In genomic region chr16:81461243-81461642, GRCh38 we compare ENCODE assay signal across 24 cellular contexts. TPM values are rescaled to one million over a fixed set of nuclear protein-coding genes. Genes with fewer than 3 reads are reported as not detected.
A peak's percentile ranks its signal among the peaks of the same experiment; 100 is the strongest.
DNase-seq lines count a peak whose midpoint lies in the region; ATAC-seq, FAIRE-seq and TF ChIP-seq lines count a peak whose summit lies in the region.
"Had no signal": no experiment of that assay in that cellular context is flagged by ENCODE, and none has a peak within 500 bp of the region (broad histone marks: within the 10 kb centered on the region; RNA-seq: fewer than 3 reads in every experiment).

No MANE protein-coding gene starts in this region.

- H3K9me3 Mint-ChIP-seq in activated CD8-positive, alpha-beta T cell treated with anti-CD3 and anti-CD28 coated beads, Interleukin-2, amount 10 ng/mL, durations not matched to agents 7 days and 5 days (ENCODE audit: insufficient read depth): no peaks in the 10 kb centered on the region
- no peaks in the 10 kb centered on the region for H3K9me3 Mint-ChIP-seq in activated CD8-positive, alpha-beta T cell treated with anti-CD3 and anti-CD28 coated beads for 36 hours
- H3K9me3 Mint-ChIP-seq in memory B cell: no peaks in the 10 kb centered on the region
- H3K9me3 Mint-ChIP-seq: GM23338 had no signal

- no peak for TF ChIP-seq RAD21 in K562 (CRISPR knock-in tag; conservative IDR thresholded peaks at IDR 0.05 in 1 of 2, IDR thresholded peaks at IDR 0.05 in 1 of 2)

- H3K4me1 ChIP-seq in K562 (replicated peaks in 1 of 2; ENCODE audit: control insufficient read depth in 2 of 2, insufficient read depth in 2 of 2, low read length in 2 of 2): peaks cover 28 to 35% of the 10 kb centered on the region in 2 experiments

- no peak for TF ChIP-seq CTCF in activated CD8-positive, alpha-beta T cell treated with anti-CD3 and anti-CD28 coated beads for 36 hours (IDR thresholded peaks at IDR 0.05)
- no peak for TF ChIP-seq CTCF in K562 (IDR thresholded peaks at IDR 0.05 in 2 of 3, conservative IDR thresholded peaks at IDR 0.05 in 1 of 3; ENCODE audit: insufficient read depth in 2 of 3, low read depth in 1 of 3, low read length in 3 of 3)

- CTCF ChIA-PET in activated CD8-positive, alpha-beta T cell treated with anti-CD3 and anti-CD28 coated beads, Interleukin-2, amount 10 ng/mL, durations not matched to agents 7 days and 5 days (lab: Charles Lee): no interaction called here
- CTCF ChIA-PET in activated CD8-positive, alpha-beta T cell treated with anti-CD3 and anti-CD28 coated beads for 36 hours (lab: Charles Lee): no interaction called here
- CTCF ChIA-PET in K562 (lab: Yijun Ruan, JAX; ENCODE audit: low intra/inter-chr PET ratio): no interaction called here

- no peaks in the 10 kb centered on the region for H3K27me3 ChIP-seq in K562 (ENCODE audit: control insufficient read depth in 2 of 2, insufficient read depth in 2 of 2, low read length in 2 of 2)

- POLR2A ChIA-PET in activated CD8-positive, alpha-beta T cell treated with anti-CD3 and anti-CD28 coated beads, Interleukin-2, amount 10 ng/mL, durations not matched to agents 7 days and 5 days (lab: Charles Lee): interaction anchor here (0.7 to 1.4 kb wide), 3 partner anchors 9 to 161 kb away, joined by 3 to 4 read pairs (median 3); no protein-coding TSS in a partner anchor
- POLR2A ChIA-PET in activated CD8-positive, alpha-beta T cell treated with anti-CD3 and anti-CD28 coated beads for 36 hours (lab: Charles Lee): no interaction called here
- POLR2A ChIA-PET in K562 (lab: Yijun Ruan, JAX): interaction anchor here (0.7 to 1.6 kb wide), 4 partner anchors 12 to 38 kb away, joined by 3 to 12 read pairs (median 4); no protein-coding TSS in a partner anchor

- H2AFZ ChIP-seq in K562 (ENCODE audit: low read depth, low read length): no peak overlapping the region
- H2AFZ ChIP-seq: GM23338 had no signal

- no peak for ATAC-seq in activated CD8-positive, alpha-beta T cell treated with anti-CD3 and anti-CD28 coated beads, Interleukin-2, amount 10 ng/mL, durations not matched to agents 7 days and 5 days
- no peak for ATAC-seq in activated CD8-positive, alpha-beta T cell treated with anti-CD3 and anti-CD28 coated beads for 36 hours
- no peak for ATAC-seq in K562
- no peak for ATAC-seq in memory B cell (ENCODE audit: low read depth)
- no peak for ATAC-seq in HG02642 (IDR thresholded peaks at IDR 0.05; ENCODE audit: poor library complexity, unreplicated experiment)
- ATAC-seq in GM21737 (IDR thresholded peaks at IDR 0.05; ENCODE audit: unreplicated experiment): no peak
- ATAC-seq in GM19351 (IDR thresholded peaks at IDR 0.05; ENCODE audit: unreplicated experiment): no peak
- ATAC-seq: GM23338, Panc1 had no signal

- H3K79me2 ChIP-seq in K562 (ENCODE audit: control insufficient read depth, insufficient read depth, low read length): peaks cover 99% of the 10 kb centered on the region

- no peaks in the 10 kb centered on the region for H3K27me3 Mint-ChIP-seq in activated CD8-positive, alpha-beta T cell treated with anti-CD3 and anti-CD28 coated beads, Interleukin-2, amount 10 ng/mL, durations not matched to agents 7 days and 5 days (ENCODE audit: low read depth)
- H3K27me3 Mint-ChIP-seq in activated CD8-positive, alpha-beta T cell treated with anti-CD3 and anti-CD28 coated beads for 36 hours: no peaks in the 10 kb centered on the region
- no peaks in the 10 kb centered on the region for H3K27me3 Mint-ChIP-seq in memory B cell

- no peak overlapping the region for H3K4me3 Mint-ChIP-seq in activated CD8-positive, alpha-beta T cell treated with anti-CD3 and anti-CD28 coated beads, Interleukin-2, amount 10 ng/mL, durations not matched to agents 7 days and 5 days
- no peak overlapping the region for H3K4me3 Mint-ChIP-seq in activated CD8-positive, alpha-beta T cell treated with anti-CD3 and anti-CD28 coated beads for 36 hours
- H3K4me3 Mint-ChIP-seq in memory B cell: no peak overlapping the region
- H3K4me3 Mint-ChIP-seq: GM23338 had no signal

- peaks cover 55% of the 10 kb centered on the region for H3K36me3 ChIP-seq in K562 (ENCODE audit: control insufficient read depth, insufficient read depth, low read length)

- 78% methylated on average over 4 of the region's 4 CpGs for WGBS in K562 (ENCODE audit: insufficient coverage, low coverage, missing lambda C conversion rate)

- H3K4me3 ChIP-seq in K562: no peak overlapping the region
- H3K4me3 ChIP-seq: GM23338 had no signal

- H3K27ac ChIP-seq in K562 (ENCODE audit: extremely low read depth, low read depth, low read length): no peak overlapping the region
- H3K27ac ChIP-seq: 22Rv1 had no signal

- peaks cover 6% of the 10 kb centered on the region; the same call in 1 of the 2 replicates for H4K20me1 ChIP-seq in K562 (replicated peaks; ENCODE audit: control insufficient read depth, insufficient read depth, low read length)

- H3K36me3 Mint-ChIP-seq in activated CD8-positive, alpha-beta T cell treated with anti-CD3 and anti-CD28 coated beads, Interleukin-2, amount 10 ng/mL, durations not matched to agents 7 days and 5 days (ENCODE audit: low read depth): peaks cover 63% of the 10 kb centered on the region
- peaks cover 18% of the 10 kb centered on the region for H3K36me3 Mint-ChIP-seq in activated CD8-positive, alpha-beta T cell treated with anti-CD3 and anti-CD28 coated beads for 36 hours (ENCODE audit: low read depth)
- H3K36me3 Mint-ChIP-seq in memory B cell: peaks cover 20% of the 10 kb centered on the region

- no peak for TF ChIP-seq EP300 in K562 (IDR thresholded peaks at IDR 0.05; ENCODE audit: low read length)

- FAIRE-seq in K562 (lab: Jason Lieb, UNC): no peak
- FAIRE-seq: GM12891 had no signal

- in situ Hi-C loops in K562 (cut with MboI): no loop called here

- peak overlapping the region; percentile 71 for H3K27ac Mint-ChIP-seq in activated CD8-positive, alpha-beta T cell treated with anti-CD3 and anti-CD28 coated beads, Interleukin-2, amount 10 ng/mL, durations not matched to agents 7 days and 5 days
- H3K27ac Mint-ChIP-seq in activated CD8-positive, alpha-beta T cell treated with anti-CD3 and anti-CD28 coated beads for 36 hours: no peak overlapping the region
- H3K27ac Mint-ChIP-seq in memory B cell: peak overlapping the region; percentile 58
- H3K27ac Mint-ChIP-seq: GM23338 had no signal

- peaks cover 62% of the 10 kb centered on the region for H3K4me1 Mint-ChIP-seq in activated CD8-positive, alpha-beta T cell treated with anti-CD3 and anti-CD28 coated beads, Interleukin-2, amount 10 ng/mL, durations not matched to agents 7 days and 5 days (ENCODE audit: low read depth)
- peaks cover 45% of the 10 kb centered on the region for H3K4me1 Mint-ChIP-seq in activated CD8-positive, alpha-beta T cell treated with anti-CD3 and anti-CD28 coated beads for 36 hours (ENCODE audit: low read depth)
- peaks cover 51% of the 10 kb centered on the region for H3K4me1 Mint-ChIP-seq in memory B cell

- DNase-seq in activated CD8-positive, alpha-beta T cell treated with anti-CD3 and anti-CD28 coated beads, Interleukin-2, amount 10 ng/mL, durations not matched to agents 7 days and 5 days: no peak
- DNase-seq in activated CD8-positive, alpha-beta T cell treated with anti-CD3 and anti-CD28 coated beads for 36 hours: no peak
- DNase-seq in K562 (ENCODE audit: extremely low read depth in 1 of 4, low spot score in 3 of 4): no peak
- DNase-seq in memory B cell (ENCODE audit: low spot score in 2 of 2): no peak
- no peak for DNase-seq in NCI-H1105 treated with DMSO at 0.1 percent for 48 hours (lab: John Stamatoyannopoulos, UW)
- DNase-seq: Calu3, DMS153, KG1, NCI-H1092 treated with DMSO at 0.1 percent for 48 hours, NCI-H146, NCI-H2081, NCI-H2171, NCI-H345, NCI-H524, NCI-H82, SIG-M5, SK-N-SH had no signal

- BruUV-seq in K562 (replicated peaks; lab: Mats Ljungman, UMichigan): no TSS peak

- no peak overlapping the region for H3K9ac ChIP-seq in K562 (ENCODE audit: insufficient read depth in 1 of 2, low read depth in 2 of 2, low read length in 2 of 2)
- H3K9ac ChIP-seq: SK-N-SH had no signal

- TF ChIP-seq POLR2A in K562 (conservative IDR thresholded peaks at IDR 0.05): no peak

- H3K9me1 ChIP-seq in K562 (ENCODE audit: control insufficient read depth, insufficient read depth, low read length): peaks cover 11% of the 10 kb centered on the region

- H3K4me2 ChIP-seq in K562 (ENCODE audit: insufficient read depth, low read length): no peak overlapping the region
- H3K4me2 ChIP-seq: GM23338, SK-N-SH had no signal

- H3K9me3 ChIP-seq in K562 (replicated peaks; ENCODE audit: control insufficient read depth, insufficient read depth, low read depth, low read length): no peaks in the 10 kb centered on the region
- H3K9me3 ChIP-seq: SK-N-SH had no signal

- intact Hi-C loops in activated CD8-positive, alpha-beta T cell treated with anti-CD3 and anti-CD28 coated beads for 36 hours (cut with micrococcal nuclease): no loop called here
- intact Hi-C loops in K562 (cut with micrococcal nuclease): no loop called here

TF ChIP-seq in K562, 482 proteins besides CTCF, POLR2A, EP300 and RAD21:
- peak; percentile 82; the same call in 1 of the 2 replicates for TF ChIP-seq ZBTB17 (CRISPR knock-in tag; IDR thresholded peaks at IDR 0.05)
- TF ChIP-seq CHD4 (IDR thresholded peaks at IDR 0.05; ENCODE audit: insufficient read depth, insufficient replicate concordance, low read depth, low read length, poor library complexity, severe bottlenecking): no peak
- no peak for TF ChIP-seq TSC22D4 (tag; IDR thresholded peaks at IDR 0.05)
- TF ChIP-seq ZNF23 (CRISPR knock-in tag; IDR thresholded peaks at IDR 0.05): peak; percentile 77

RNA-seq across cellular contexts. Expression of gene CMIP, which starts 16.6 kb away (rescaled TPM):
- 10 to 100 TPM; 62.5 to 70.4 TPM for total RNA-seq in activated CD8-positive, alpha-beta T cell treated with anti-CD3 and anti-CD28 coated beads, Interleukin-2, amount 10 ng/mL, durations not matched to agents 7 days and 5 days
- total RNA-seq in activated CD8-positive, alpha-beta T cell treated with anti-CD3 and anti-CD28 coated beads for 36 hours: 10 to 100 TPM; 37.6 to 38.5 TPM
- 107 and 183 TPM in 2 replicates for total RNA-seq in K562 (2011; cell fraction: chromatin; rRNA removed; ENCODE audit: low replicate concordance)
- total RNA-seq in K562 (2011; cell fraction: nucleolus; rRNA removed): 75.7 and 79.0 TPM in 2 replicates
- total RNA-seq in K562 (2011; cell fraction: nucleoplasm; rRNA removed): 101 and 152 TPM in 2 replicates
- 16.1 and 19.1 TPM in 2 replicates for total RNA-seq in K562 (2014; rRNA removed)
- 10.3 and 10.8 TPM in 2 replicates for total RNA-seq in K562 (2014; rRNA removed; fragmentation: Illumina TruSeq; extraction: Trizol)
- 9.7 and 11.5 TPM in 2 replicates for total RNA-seq in K562 (2015; rRNA removed; fragmentation: Illumina TruSeq; extraction: Trizol)
- total RNA-seq in K562 (2021): 66.4 and 82.5 TPM in 2 replicates
- 8.1 and 19.2 TPM in 2 replicates for polyA plus RNA-seq in K562 (2011; rRNA removed)
- 17.6 and 21.0 TPM in 2 replicates for polyA plus RNA-seq in K562 (2011; cell fraction: cytosol; rRNA removed)
- 46.1 and 50.8 TPM in 2 replicates for polyA plus RNA-seq in K562 (2011; cell fraction: nucleus; rRNA removed)
- 51.9 and 88.9 TPM in 2 replicates for polyA plus RNA-seq in K562 (2012)
- 39.4 and 41.6 TPM in 2 replicates for polyA plus RNA-seq in K562 (2014; fragmentation: Illumina TruSeq; extraction: Trizol)
- 1 to 10 TPM in 1 of 2 experiments, under 1 TPM in 1; 0.94 to 1.9 TPM for polyA plus RNA-seq in K562 (2014; fragmentation: Nextera tagmentation; extraction: Ambion mirVana)
- 15.6 and 21.0 TPM in 2 replicates for polyA plus RNA-seq in K562 (2014; rRNA removed)
- polyA minus RNA-seq in K562 (2011; rRNA and poly(A)+ RNA removed): 20.3 and 24.1 TPM in 2 replicates
- polyA minus RNA-seq in K562 (2011; cell fraction: cytosol; rRNA and poly(A)+ RNA removed): 45.6 and 90.6 TPM in 2 replicates
- polyA minus RNA-seq in K562 (2011; cell fraction: nucleus; rRNA and poly(A)+ RNA removed): 26.0 and 43.0 TPM in 2 replicates
